Comparison of ENCODE assay signal across 8 cellular contexts in genomic region chr14:24195186-24196070, GRCh38. TPM values are rescaled to one million over a fixed set of nuclear protein-coding genes. Genes with fewer than 3 reads are reported as not detected.
A peak's percentile ranks its signal among the peaks of the same experiment; 100 is the strongest.
DNase-seq lines count a peak whose midpoint lies in the region; ATAC-seq and TF ChIP-seq lines count a peak whose summit lies in the region.

TSS of gene TM9SF1 (minus strand) at chr14:24195441. CDS start at chr14:24195019, 422 bp downstream.

- no peaks in the 10 kb centered on the region for H3K27me3 ChIP-seq in lung (ENCODE audit: control insufficient read depth, insufficient read depth)

- H3K4me3 Mint-ChIP-seq in activated CD4-positive, alpha-beta memory T cell treated with anti-CD3 and anti-CD28 coated beads, Interleukin-2, amount 10 ng/mL, durations not matched to agents 7 days and 5 days: peak within 1 kb of the TSS; percentile 96

- H3K4me1 ChIP-seq in lung (ENCODE audit: control insufficient read depth in 2 of 2, insufficient read depth in 2 of 2, low read length in 2 of 2): peaks cover 0 to 7% of the 10 kb centered on the region in 2 donors

- peak within 1 kb of the TSS; percentile 53 for H3K4me3 ChIP-seq in lung

- 0% methylated on average over 76 to 89 of the region's 89 CpGs for WGBS in lung, 2 donors

- no peak for TF ChIP-seq CTCF in lung (IDR thresholded peaks at IDR 0.05; ENCODE audit: control extremely low read depth, extremely low read depth)

- ATAC-seq in GM19372 (IDR thresholded peaks at IDR 0.05; ENCODE audit: low read depth, unreplicated experiment) (peak; percentile 88), HG03521 (IDR thresholded peaks at IDR 0.05; ENCODE audit: unreplicated experiment) (peak; percentile 76), lung (ENCODE audit: insufficient read depth, low FRiP score) (peak; percentile 94)

- no peaks in the 10 kb centered on the region for H3K9me3 ChIP-seq in lung (ENCODE audit: control insufficient read depth in 2 of 2, insufficient read depth in 1 of 2, low read length in 1 of 2)

- CTCF ChIA-PET in activated CD4-positive, alpha-beta memory T cell treated with anti-CD3 and anti-CD28 coated beads, Interleukin-2, amount 10 ng/mL, durations not matched to agents 7 days and 5 days (lab: Charles Lee): interaction anchor here (0.8 to 3.2 kb wide), 15 partner anchors 12 to 241 kb away, joined by 3 to 14 read pairs (median 5); partner anchors contain the start of genes CHMP4A, IRF9, MDP1 and PSME2

- peaks cover 60% of the 10 kb centered on the region for H3K36me3 Mint-ChIP-seq in activated CD4-positive, alpha-beta memory T cell treated with anti-CD3 and anti-CD28 coated beads, Interleukin-2, amount 10 ng/mL, durations not matched to agents 7 days and 5 days (ENCODE audit: low read depth)

- H3K27ac ChIP-seq in lung (ENCODE audit: low read depth in 1 of 2, low read length in 1 of 2): peak within 1 kb of the TSS; percentile 97 to 98

- peaks cover 64% of the 10 kb centered on the region for H3K4me1 Mint-ChIP-seq in activated CD4-positive, alpha-beta memory T cell treated with anti-CD3 and anti-CD28 coated beads, Interleukin-2, amount 10 ng/mL, durations not matched to agents 7 days and 5 days

- POLR2A ChIA-PET in activated CD4-positive, alpha-beta memory T cell treated with anti-CD3 and anti-CD28 coated beads, Interleukin-2, amount 10 ng/mL, durations not matched to agents 7 days and 5 days (lab: Charles Lee): interaction anchor here (0.5 to 4.4 kb wide), 40 partner anchors 9 to 247 kb away, joined by 3 to 186 read pairs (median 6); partner anchors contain the start of genes CBLN3, CHMP4A, DCAF11 and EMC9

- DNase-seq in CD1c-positive myeloid dendritic cell (ENCODE audit: extremely low spot score): peak; percentile 88
- peak; percentile 88 for DNase-seq in NCI-H82 (lab: John Stamatoyannopoulos, UW)
- DNase-seq in activated CD4-positive, alpha-beta memory T cell treated with anti-CD3 and anti-CD28 coated beads, Interleukin-2, amount 10 ng/mL, durations not matched to agents 7 days and 5 days: peak; percentile 90
- peak; percentile 90 for DNase-seq in ecto neural progenitor cell (ENCODE audit: low spot score)
- DNase-seq in lung (ENCODE audit: low spot score): peak; percentile 90
- peak; percentile 70 to 85 (median 76) for DNase-seq in stimulated activated CD4-positive, alpha-beta T cell treated with anti-CD3 and anti-CD28 coated beads, TNF-alpha, amount 100 ng/mL, for 24 hours (ENCODE audit: low read depth in 3 of 3)

- H3K27ac Mint-ChIP-seq in activated CD4-positive, alpha-beta memory T cell treated with anti-CD3 and anti-CD28 coated beads, Interleukin-2, amount 10 ng/mL, durations not matched to agents 7 days and 5 days: peak within 1 kb of the TSS; percentile 95

- H3K27me3 Mint-ChIP-seq in activated CD4-positive, alpha-beta memory T cell treated with anti-CD3 and anti-CD28 coated beads, Interleukin-2, amount 10 ng/mL, durations not matched to agents 7 days and 5 days: no peaks in the 10 kb centered on the region

- peaks cover 7% of the 10 kb centered on the region for H3K9me3 Mint-ChIP-seq in activated CD4-positive, alpha-beta memory T cell treated with anti-CD3 and anti-CD28 coated beads, Interleukin-2, amount 10 ng/mL, durations not matched to agents 7 days and 5 days

- peaks cover 5 to 12% of the 10 kb centered on the region in 2 donors for H3K36me3 ChIP-seq in lung (ENCODE audit: control insufficient read depth in 2 of 2, insufficient read depth in 2 of 2, low read length in 2 of 2)

RNA-seq across cellular contexts. Expression of gene TM9SF1, which starts in this region (rescaled TPM):
- 10 to 100 TPM; 30.8 to 35.1 TPM for total RNA-seq in activated CD4-positive, alpha-beta memory T cell treated with anti-CD3 and anti-CD28 coated beads, Interleukin-2, amount 10 ng/mL, durations not matched to agents 7 days and 5 days
- 10 to 100 TPM; 42.3 to 71.9 TPM for total RNA-seq in lung
- polyA plus RNA-seq in lung: 10 to 100 TPM; 32.7 to 61.7 TPM

Comparison
In these comparisons a context has a peak if more than half of its experiments do, and no peak if none do; other contexts are left out.
1. Peak in every context shown above with its lines: DNase-seq, ATAC-seq, H3K4me3 ChIP-seq and H3K27ac ChIP-seq.